ENCODE assay signal across 8 cellular contexts in genomic region chr18:64037812-64038414, GRCh38.
DNase-seq lines count a peak whose midpoint lies in the region; ATAC-seq and TF ChIP-seq lines count a peak whose summit lies in the region.

No MANE protein-coding gene starts in this region.

- H3K36me3 ChIP-seq in heart left ventricle: no peaks in the 10 kb centered on the region

- DNase-seq in heart left ventricle (no peak), cardiac septum (ENCODE audit: low spot score) (no peak), NCI-H1105 (lab: John Stamatoyannopoulos, UW) (peak; percentile 18), astrocyte of the hippocampus (ENCODE audit: low read depth, low spot score) (peak; percentile 51), lung microvascular endothelial cell (ENCODE audit: low read depth in 2 of 2) (peak; percentile 26 to 52), NCI-H187 (lab: John Stamatoyannopoulos, UW) (no peak)
- no peak for DNase-seq in stimulated activated CD4-positive, alpha-beta T cell treated with anti-CD3 and anti-CD28 coated beads, Interleukin-15, amount 100 ng/mL, for 24 hours

- TF ChIP-seq CTCF in heart left ventricle (IDR thresholded peaks at IDR 0.05): peak; percentile 32 to 68 (median 56)

- H3K9me3 ChIP-seq in heart left ventricle: peaks cover 0 to 9% (median 0%) of the 10 kb centered on the region in 12 donors

- no peak overlapping the region for H3K4me3 ChIP-seq in heart left ventricle

- no peak overlapping the region for H3K27ac ChIP-seq in heart left ventricle

- no peaks in the 10 kb centered on the region for H3K4me1 ChIP-seq in heart left ventricle

- 21 to 27% (median 24%) methylated on average over 3 of the region's 3 CpGs for WGBS in heart left ventricle, 4 donors

- ATAC-seq in heart left ventricle: no peak
- ATAC-seq in HG02588 (IDR thresholded peaks at IDR 0.05; ENCODE audit: unreplicated experiment): peak; percentile 70

- no peak for TF ChIP-seq POLR2A in heart left ventricle (IDR thresholded peaks at IDR 0.05)

- intact Hi-C loops in heart left ventricle (cut with DNase I) (loop anchor here in 2 of 10 donors (5.0 to 10.0 kb wide), 2 partner anchors 367 to 1054 kb away; no protein-coding TSS in a partner anchor), cardiac septum (cut with DNase I) (no loop called here)

- H3K27me3 ChIP-seq in heart left ventricle: peaks cover 0 to 4% (median 0%) of the 10 kb centered on the region in 9 donors

Comparison
In these comparisons a context has a peak if more than half of its experiments do, and no peak if none do; other contexts are left out.
1. DNase-seq: peak in NCI-H1105 (single experiment), astrocyte of the hippocampus (single experiment) and lung microvascular endothelial cell (2 of 2); none in heart left ventricle (0 of 5), cardiac septum (single experiment), NCI-H187 (0 of 2) and stimulated activated CD4-positive, alpha-beta T cell treated with anti-CD3 and anti-CD28 coated beads, Interleukin-15, amount 100 ng/mL, for 24 hours (single experiment).